ENCODE assay signal across 16 cellular contexts in genomic region chr14:99534863-99535262, GRCh38. TPM values are rescaled to one million over a fixed set of nuclear protein-coding genes. Genes with fewer than 3 reads are reported as not detected.
DNase-seq lines count a peak whose midpoint lies in the region; ATAC-seq and TF ChIP-seq lines count a peak whose summit lies in the region.
"Had no signal": no experiment of that assay in that cellular context is flagged by ENCODE, and none has a peak within 500 bp of the region (broad histone marks: within the 10 kb centered on the region; RNA-seq: fewer than 3 reads in every experiment).

No MANE protein-coding gene starts in this region.

- H3K4me3 ChIP-seq in gastroesophageal sphincter: no peak overlapping the region
- H3K4me3 ChIP-seq: ascending aorta had no signal

- ATAC-seq in gastroesophageal sphincter: peak; percentile 54
- ATAC-seq in GM18502 (IDR thresholded peaks at IDR 0.05; ENCODE audit: poor library complexity, unreplicated experiment): no peak
- ATAC-seq: effector memory CD8-positive, alpha-beta T cell; foreskin keratinocyte had no signal

- no peaks in the 10 kb centered on the region for H3K9me3 Mint-ChIP-seq in neural crest cell
- H3K9me3 Mint-ChIP-seq: activated CD4-positive, alpha-beta T cell treated with anti-CD3 and anti-CD28 coated beads, Interleukin-2, amount 10 ng/mL, durations not matched to agents 24 days and 14 days; activated T-helper 1 cell treated with anti-CD3 and anti-CD28 coated beads, Interleukin-12 subunit alpha, Interleukin-12 subunit beta, Interleukin-2, Interleukin-4 antibody, amounts not matched to agents 30 ng/mL and 10 ng/mL and 1 ng/mL, durations not matched to agents 14 hours and 24 hours and 36 hours; effector memory CD8-positive, alpha-beta T cell; nephron progenitor cell had no signal

- no peaks in the 10 kb centered on the region for H3K36me3 ChIP-seq in gastroesophageal sphincter
- H3K36me3 ChIP-seq: ascending aorta had no signal

- no peak overlapping the region for H3K4me3 Mint-ChIP-seq in neural crest cell
- H3K4me3 Mint-ChIP-seq: activated CD4-positive, alpha-beta T cell treated with anti-CD3 and anti-CD28 coated beads, Interleukin-2, amount 10 ng/mL, durations not matched to agents 24 days and 14 days; activated T-helper 1 cell treated with anti-CD3 and anti-CD28 coated beads, Interleukin-12 subunit alpha, Interleukin-12 subunit beta, Interleukin-2, Interleukin-4 antibody, amounts not matched to agents 30 ng/mL and 10 ng/mL and 1 ng/mL, durations not matched to agents 14 hours and 24 hours and 36 hours; effector memory CD8-positive, alpha-beta T cell; nephron progenitor cell had no signal

- DNase-seq in ACHN (peak; percentile 87), M059J (ENCODE audit: low read depth) (peak; percentile 91), neural crest cell (ENCODE audit: low read depth, low spot score) (peak; percentile 40), NCI-H345 (lab: John Stamatoyannopoulos, UW) (no peak), cerebellar nuclear complex (lab: John Stamatoyannopoulos, UW) (no peak)
- DNase-seq in central memory CD4-positive, alpha-beta T cell: no peak
- DNase-seq: activated CD4-positive, alpha-beta T cell treated with anti-CD3 and anti-CD28 coated beads, Interleukin-2, amount 10 ng/mL, durations not matched to agents 24 days and 14 days; effector memory CD8-positive, alpha-beta T cell; foreskin keratinocyte; NCI-H774; nephron progenitor cell; stimulated activated CD4-positive, alpha-beta T cell treated with anti-CD3 and anti-CD28 coated beads, Interleukin-12 subunit alpha, Interleukin-12 subunit beta, amount 100 ng/mL, for 4 hours had no signal

- H3K4me1 Mint-ChIP-seq in neural crest cell: peaks cover 37% of the 10 kb centered on the region
- H3K4me1 Mint-ChIP-seq: activated CD4-positive, alpha-beta T cell treated with anti-CD3 and anti-CD28 coated beads, Interleukin-2, amount 10 ng/mL, durations not matched to agents 24 days and 14 days had no signal

- H3K36me3 Mint-ChIP-seq in neural crest cell (ENCODE audit: low read depth): no peaks in the 10 kb centered on the region

- H3K27ac Mint-ChIP-seq in neural crest cell (ENCODE audit: unreplicated experiment): no peak overlapping the region
- H3K27ac Mint-ChIP-seq: activated CD4-positive, alpha-beta T cell treated with anti-CD3 and anti-CD28 coated beads, Interleukin-2, amount 10 ng/mL, durations not matched to agents 24 days and 14 days; activated T-helper 1 cell treated with anti-CD3 and anti-CD28 coated beads, Interleukin-12 subunit alpha, Interleukin-12 subunit beta, Interleukin-2, Interleukin-4 antibody, amounts not matched to agents 30 ng/mL and 10 ng/mL and 1 ng/mL, durations not matched to agents 14 hours and 24 hours and 36 hours; effector memory CD8-positive, alpha-beta T cell; nephron progenitor cell had no signal

- peaks cover 3% of the 10 kb centered on the region for H3K27me3 Mint-ChIP-seq in neural crest cell (ENCODE audit: low read depth)
- H3K27me3 Mint-ChIP-seq: activated CD4-positive, alpha-beta T cell treated with anti-CD3 and anti-CD28 coated beads, Interleukin-2, amount 10 ng/mL, durations not matched to agents 24 days and 14 days; effector memory CD8-positive, alpha-beta T cell had no signal

- TF ChIP-seq POLR2A in gastroesophageal sphincter (IDR thresholded peaks at IDR 0.05): no peak

- peaks cover 0 to 91% (median 29%) of the 10 kb centered on the region in 3 donors for H3K4me1 ChIP-seq in gastroesophageal sphincter
- H3K4me1 ChIP-seq: ascending aorta had no signal

- TF ChIP-seq CTCF in gastroesophageal sphincter (IDR thresholded peaks at IDR 0.05): peak in 2 of 4 experiments; percentile 20 to 23
- no peak for TF ChIP-seq CTCF in neural crest cell (conservative IDR thresholded peaks at IDR 0.05)

- no peak for TF ChIP-seq EP300 in gastroesophageal sphincter (IDR thresholded peaks at IDR 0.05)

- peak overlapping the region in 3 of 4 donors; percentile 80 to 89 (median 82) for H3K27ac ChIP-seq in gastroesophageal sphincter
- H3K27ac ChIP-seq: ascending aorta, foreskin keratinocyte had no signal

- no CpG with 5 or more reads among the region's 13 CpGs for WGBS in gastroesophageal sphincter (ENCODE audit: low coverage in 1 of 2), 2 donors

- H3K27me3 ChIP-seq in gastroesophageal sphincter: no peaks in the 10 kb centered on the region
- H3K27me3 ChIP-seq: ascending aorta, foreskin keratinocyte had no signal

- in situ Hi-C loops in ACHN (cut with HindIII; ENCODE audit: low pct_ligation_motif_present, low pct_unique_long_range_greater_than_20kb, low sequenced_read_pairs): no loop called here

- no peaks in the 10 kb centered on the region for H3K9me3 ChIP-seq in gastroesophageal sphincter
- H3K9me3 ChIP-seq: ascending aorta had no signal

RNA-seq across cellular contexts. Expression of gene CCNK, which starts 53.7 kb away (rescaled TPM):
- total RNA-seq in M059J (2014; rRNA removed; shearing (Covaris generic)): 11.8 and 12.2 TPM in 2 replicates
- 10 to 100 TPM; 17.1 to 26.8 (median 20.7) TPM for total RNA-seq in gastroesophageal sphincter
- total RNA-seq in neural crest cell: 69.6 and 71.8 TPM in 2 replicates

RNA-seq across cellular contexts. Expression of gene SETD3, which starts 54.2 kb away (rescaled TPM):
- 33.1 and 41.5 TPM in 2 replicates for total RNA-seq in M059J (2014; rRNA removed; shearing (Covaris generic))
- total RNA-seq in gastroesophageal sphincter: 100 to 1,000 TPM; 127 to 184 (median 162) TPM
- total RNA-seq in neural crest cell: 33.1 and 36.1 TPM in 2 replicates

Comparison
In these comparisons a context has a peak if more than half of its experiments do, and no peak if none do; other contexts are left out.
1. DNase-seq: peak in ACHN (single experiment), M059J (single experiment) and neural crest cell (single experiment); none in NCI-H345 (single experiment), cerebellar nuclear complex (0 of 2) and central memory CD4-positive, alpha-beta T cell (single experiment).